13 cellular contexts compared by ENCODE assay signal in genomic region chr1:27564710-27565649, GRCh38. TPM values are rescaled to one million over a fixed set of nuclear protein-coding genes. Genes with fewer than 3 reads are reported as not detected.
DNase-seq lines count a peak whose midpoint lies in the region; ATAC-seq and TF ChIP-seq lines count a peak whose summit lies in the region.
"Had no signal": no experiment of that assay in that cellular context is flagged by ENCODE, and none has a peak within 500 bp of the region (broad histone marks: within the 10 kb centered on the region; RNA-seq: fewer than 3 reads in every experiment).

No MANE protein-coding gene starts in this region.

- TF ChIP-seq CTCF in HFFc6 (IDR thresholded peaks at IDR 0.05) (no peak), lower lobe of right lung (IDR thresholded peaks at IDR 0.05) (no peak)

- peak overlapping the region; percentile 47 to 61 for H3K9ac ChIP-seq in stomach smooth muscle (ENCODE audit: low read length in 2 of 2)

- H3K4me3 ChIP-seq in lower lobe of right lung = no peak overlapping the region
- H3K4me3 ChIP-seq in stomach smooth muscle (ENCODE audit: low read length in 2 of 2) = peak overlapping the region; percentile 60
- H3K4me3 ChIP-seq: GM12878 had no signal

- peaks cover 92% of the 10 kb centered on the region for H3K4me1 Mint-ChIP-seq in HFFc6 (ENCODE audit: low read depth)

- ATAC-seq in lower lobe of right lung = no peak
- ATAC-seq: GM12878 had no signal

- peaks cover 4% of the 10 kb centered on the region for H3K27me3 Mint-ChIP-seq in HFFc6 (ENCODE audit: insufficient read depth)

- no peaks in the 10 kb centered on the region for H3K36me3 Mint-ChIP-seq in HFFc6 (ENCODE audit: low read depth)

- no peaks in the 10 kb centered on the region for H3K27me3 ChIP-seq in lower lobe of right lung (ENCODE audit: low read depth)
- H3K27me3 ChIP-seq in stomach smooth muscle (ENCODE audit: control insufficient read depth in 1 of 2, insufficient read depth in 2 of 2, low read length in 2 of 2) = no peaks in the 10 kb centered on the region

- DNase-seq in HFFc6 (no peak), cerebellum (ENCODE audit: low spot score) (peak; percentile 69), lower lobe of right lung (no peak), NCI-H1436 (lab: John Stamatoyannopoulos, UW) (no peak), cortex of kidney (lab: John Stamatoyannopoulos, UW) (no peak), RKO (ENCODE audit: low spot score) (no peak), glomerular visceral epithelial cell (ENCODE audit: extremely low spot score) (no peak)
- DNase-seq: activated CD8-positive, alpha-beta memory T cell treated with anti-CD3 and anti-CD28 coated beads, Interleukin-2, amount 50 U/mL, for 4 hours; NCI-H69; occipital lobe had no signal

- intact Hi-C loops in lower lobe of right lung (cut with DNase I) = no loop called here

- H3K27ac Mint-ChIP-seq in HFFc6 = peak overlapping the region; percentile 89
- H3K27ac Mint-ChIP-seq: T-helper 1 cell treated with Interleukin-12 subunit alpha and Interleukin-12 subunit beta and Interleukin-4 antibody, amounts not matched to agents 30 μg/mL and 1 μg/mL, for 36 hours had no signal

- H3K9me3 ChIP-seq in lower lobe of right lung (no peaks in the 10 kb centered on the region), stomach smooth muscle (ENCODE audit: control insufficient read depth in 2 of 2, low read length in 2 of 2) (no peaks in the 10 kb centered on the region)

- H3K4me1 ChIP-seq in lower lobe of right lung (peaks cover 87% of the 10 kb centered on the region), stomach smooth muscle (ENCODE audit: control insufficient read depth, insufficient read depth, low read length) (peaks cover 100% of the 10 kb centered on the region)

- H3K27ac ChIP-seq in lower lobe of right lung = peak overlapping the region; percentile 74
- peak overlapping the region; percentile 94 for H3K27ac ChIP-seq in stomach smooth muscle (ENCODE audit: low read length)

- peak overlapping the region; percentile 64; the same call in 1 of the 2 replicates for H3K4me3 Mint-ChIP-seq in HFFc6
- H3K4me3 Mint-ChIP-seq: T-helper 1 cell treated with Interleukin-12 subunit alpha and Interleukin-12 subunit beta and Interleukin-4 antibody, amounts not matched to agents 30 μg/mL and 1 μg/mL, for 36 hours had no signal

- H3K36me3 ChIP-seq in lower lobe of right lung = no peaks in the 10 kb centered on the region
- no peaks in the 10 kb centered on the region for H3K36me3 ChIP-seq in stomach smooth muscle (ENCODE audit: control insufficient read depth in 2 of 2, insufficient read depth in 2 of 2, low read length in 2 of 2)

- H3K9me3 Mint-ChIP-seq in HFFc6 = no peaks in the 10 kb centered on the region
- H3K9me3 Mint-ChIP-seq: T-helper 1 cell treated with Interleukin-12 subunit alpha and Interleukin-12 subunit beta and Interleukin-4 antibody, amounts not matched to agents 30 μg/mL and 1 μg/mL, for 36 hours had no signal

RNA-seq across cellular contexts. Expression of gene AHDC1, which starts 39.0 kb away (rescaled TPM):
- 10 to 100 TPM; 30.7 to 53.2 (median 34.7) TPM for total RNA-seq in HFFc6 (2021; fragmentation: NEBNext Ultra II Directional; extraction: Animal tissue kit (Norgen Biotek cat#: 25700))
- total RNA-seq in cerebellum = 26.5 TPM
- total RNA-seq in lower lobe of right lung = 23.7 TPM
